Comparison of ENCODE assay signal across 8 cellular contexts in the genomic region with DNA sequence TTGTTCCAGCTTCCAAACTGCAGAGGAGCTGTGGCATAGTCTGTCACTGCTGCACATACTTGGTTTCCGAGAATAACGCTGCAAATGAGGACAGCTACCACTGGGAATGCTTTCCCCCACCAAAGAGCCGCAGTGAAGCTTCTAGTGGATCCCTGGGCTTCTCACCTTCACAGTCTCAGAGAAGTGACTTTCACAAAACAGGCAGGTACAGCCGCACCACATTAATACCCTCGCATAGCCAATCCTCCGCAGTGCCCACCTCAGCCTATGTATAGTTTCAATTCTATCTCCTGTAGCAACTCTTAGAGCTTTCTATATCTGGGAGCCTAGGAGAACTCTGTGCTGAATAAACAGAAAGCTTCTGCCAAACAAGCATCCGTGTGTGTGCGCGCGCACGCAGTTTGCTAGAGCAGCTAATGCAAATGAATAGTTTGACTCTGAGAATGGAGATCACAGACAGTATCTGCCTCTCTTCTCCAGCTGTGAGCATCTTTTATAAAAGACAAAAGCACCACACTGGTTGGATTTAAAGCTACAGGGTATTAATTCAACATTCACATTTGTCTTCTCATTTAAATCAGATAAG.
DNase-seq lines count a peak whose midpoint lies in the region; ATAC-seq lines count a peak whose summit lies in the region.

No MANE protein-coding gene starts in this region.

- ATAC-seq in esophagus mucosa (no peak), HG02588 (IDR thresholded peaks at IDR 0.05; ENCODE audit: unreplicated experiment) (no peak)

- H3K36me3 ChIP-seq in HAP-1 (replicated peaks), result no peaks in the 10 kb centered on the region

- in situ Hi-C loops in HAP-1 (cut with MboI; ENCODE audit: low sequenced_read_pairs), result no loop called here

- H3K27me3 ChIP-seq in HAP-1 (ENCODE audit: low read depth), result no peaks in the 10 kb centered on the region

- H3K27ac ChIP-seq in angular gyrus (ENCODE audit: low read depth, low read length), result peak overlapping the region; percentile 88

- H3K4me1 ChIP-seq in HAP-1, result peaks cover 48% of the 10 kb centered on the region

- DNase-seq in HAP-1 (ENCODE audit: low spot score in 2 of 2), result peak; percentile 63 to 78
- DNase-seq in hypothalamus (lab: John Stamatoyannopoulos, UW), result peak; percentile 12 to 91 (median 70)
- peak; percentile 10 for DNase-seq in pulmonary artery endothelial cell (ENCODE audit: low read depth, low spot score)
- DNase-seq in activated CD8-positive, alpha-beta memory T cell treated with anti-CD3 and anti-CD28 coated beads for 24 hours, result no peak
- DNase-seq in activated CD4-positive, alpha-beta T cell treated with anti-CD3 and anti-CD28 coated beads, Interleukin-2, amount 50 U/mL, for 48 hours, result no peak

- H3K4me3 ChIP-seq in HAP-1, result no peak overlapping the region

- no peaks in the 10 kb centered on the region for H3K9me3 ChIP-seq in HAP-1

Comparison
In these comparisons a context has a peak if more than half of its experiments do, and no peak if none do; other contexts are left out.
1. DNase-seq: peak in HAP-1 (2 of 2), hypothalamus (51 of 51) and pulmonary artery endothelial cell (single experiment); none in activated CD8-positive, alpha-beta memory T cell treated with anti-CD3 and anti-CD28 coated beads for 24 hours (single experiment) and activated CD4-positive, alpha-beta T cell treated with anti-CD3 and anti-CD28 coated beads, Interleukin-2, amount 50 U/mL, for 48 hours (0 of 2).